ENCODE assay signal across 22 cellular contexts in genomic region chr15:31485431-31485830, GRCh38.
A peak's percentile ranks its signal among the peaks of the same experiment; 100 is the strongest.
DNase-seq lines count a peak whose midpoint lies in the region; ATAC-seq and TF ChIP-seq lines count a peak whose summit lies in the region.
"Had no signal": no experiment of that assay in that cellular context is flagged by ENCODE, and none has a peak within 500 bp of the region (broad histone marks: within the 10 kb centered on the region; RNA-seq: fewer than 3 reads in every experiment).

No MANE protein-coding gene starts in this region.

- peaks cover 82% of the 10 kb centered on the region for H3K4me1 Mint-ChIP-seq in activated CD4-positive, alpha-beta T cell treated with anti-CD3 and anti-CD28 coated beads, Interleukin-2, amount 10 ng/mL, durations not matched to agents 7 days and 5 days
- peaks cover 69% of the 10 kb centered on the region for H3K4me1 Mint-ChIP-seq in activated CD8-positive, alpha-beta T cell treated with anti-CD3 and anti-CD28 coated beads for 36 hours (ENCODE audit: low read depth)

- ATAC-seq in activated CD8-positive, alpha-beta T cell treated with anti-CD3 and anti-CD28 coated beads for 36 hours: no peak
- ATAC-seq in foreskin keratinocyte: no peak
- ATAC-seq in HG03460 (IDR thresholded peaks at IDR 0.05; ENCODE audit: unreplicated experiment): no peak
- ATAC-seq: A549 had no signal

- peaks cover 36% of the 10 kb centered on the region for H3K27me3 ChIP-seq in foreskin keratinocyte
- H3K27me3 ChIP-seq: uterus had no signal

- TF ChIP-seq CTCF in activated CD8-positive, alpha-beta T cell treated with anti-CD3 and anti-CD28 coated beads for 36 hours (IDR thresholded peaks at IDR 0.05): no peak
- no peak for TF ChIP-seq CTCF in foreskin keratinocyte (conservative IDR thresholded peaks at IDR 0.05)

- peak overlapping the region; percentile 13 for H3K27ac Mint-ChIP-seq in activated CD4-positive, alpha-beta T cell treated with anti-CD3 and anti-CD28 coated beads, Interleukin-2, amount 10 ng/mL, durations not matched to agents 7 days and 5 days
- H3K27ac Mint-ChIP-seq in activated CD8-positive, alpha-beta T cell treated with anti-CD3 and anti-CD28 coated beads for 36 hours: no peak overlapping the region
- H3K27ac Mint-ChIP-seq: activated naive CD4-positive, alpha-beta T cell treated with anti-CD3 and anti-CD28 coated beads for 36 hours had no signal

- no peak for DNase-seq in activated CD4-positive, alpha-beta T cell treated with anti-CD3 and anti-CD28 coated beads, Interleukin-2, amount 10 ng/mL, durations not matched to agents 7 days and 5 days
- no peak for DNase-seq in activated CD4-positive, alpha-beta T cell treated with anti-CD3 and anti-CD28 coated beads for 48 hours
- no peak for DNase-seq in activated CD8-positive, alpha-beta T cell treated with anti-CD3 and anti-CD28 coated beads for 36 hours
- DNase-seq in foreskin keratinocyte: no peak
- peak; percentile 22 for DNase-seq in stimulated activated CD8-positive, alpha-beta memory T cell treated with anti-CD3 and anti-CD28 coated beads, Interleukin-4, amount 100 ng/mL, for 48 hours
- DNase-seq in NCI-H2227 treated with DMSO at 0.1 percent for 48 hours (lab: John Stamatoyannopoulos, UW): no peak
- DNase-seq in DMS 273 treated with DMSO at 0.1 percent for 48 hours (lab: John Stamatoyannopoulos, UW): no peak
- DNase-seq: activated CD4-positive, alpha-beta T cell treated with anti-CD3 and anti-CD28 coated beads, Interleukin-2, amount 50 U/mL, for 4 hours; activated naive CD4-positive, alpha-beta T cell treated with anti-CD3 and anti-CD28 coated beads for 36 hours; DND-41; glutamatergic neuron; KG1; MM.1S; NCI-H1417 treated with DMSO at 0.1 percent for 48 hours; NCI-H510A; occipital lobe; small intestine; stimulated activated CD4-positive, alpha-beta T cell treated with anti-CD3 and anti-CD28 coated beads, Interleukin-1b, Interleukin-23, amount 100 ng/mL, for 48 hours had no signal

- intact Hi-C loops in activated CD8-positive, alpha-beta T cell treated with anti-CD3 and anti-CD28 coated beads for 36 hours (cut with micrococcal nuclease): loop anchor here (5.0 kb wide), 2 partner anchors 118 to 283 kb away; no protein-coding TSS in a partner anchor

- no peaks in the 10 kb centered on the region for H3K9me3 Mint-ChIP-seq in activated CD4-positive, alpha-beta T cell treated with anti-CD3 and anti-CD28 coated beads, Interleukin-2, amount 10 ng/mL, durations not matched to agents 7 days and 5 days
- H3K9me3 Mint-ChIP-seq in activated CD8-positive, alpha-beta T cell treated with anti-CD3 and anti-CD28 coated beads for 36 hours: no peaks in the 10 kb centered on the region
- H3K9me3 Mint-ChIP-seq: activated naive CD4-positive, alpha-beta T cell treated with anti-CD3 and anti-CD28 coated beads for 36 hours had no signal

- H3K27ac ChIP-seq in foreskin keratinocyte: peak overlapping the region; percentile 32
- H3K27ac ChIP-seq: A549, SJSA1, uterus had no signal

- H3K4me1 ChIP-seq in foreskin keratinocyte: peaks cover 8% of the 10 kb centered on the region

- CTCF ChIA-PET in activated CD4-positive, alpha-beta T cell treated with anti-CD3 and anti-CD28 coated beads, Interleukin-2, amount 10 ng/mL, durations not matched to agents 7 days and 5 days (lab: Charles Lee): interaction anchor here (0.8 to 3.9 kb wide), 4 partner anchors 10 to 294 kb away, joined by 3 to 37 read pairs (median 7); no protein-coding TSS in a partner anchor
- CTCF ChIA-PET in activated CD8-positive, alpha-beta T cell treated with anti-CD3 and anti-CD28 coated beads for 36 hours (lab: Charles Lee): interaction anchor here (2.9 to 6.4 kb wide), 2 partner anchors 47 to 48 kb away, joined by 15 to 265 read pairs; no protein-coding TSS in a partner anchor

- H3K4me3 Mint-ChIP-seq in activated CD4-positive, alpha-beta T cell treated with anti-CD3 and anti-CD28 coated beads, Interleukin-2, amount 10 ng/mL, durations not matched to agents 7 days and 5 days: peak overlapping the region; percentile 13
- peak overlapping the region; percentile 30 for H3K4me3 Mint-ChIP-seq in activated CD8-positive, alpha-beta T cell treated with anti-CD3 and anti-CD28 coated beads for 36 hours

- POLR2A ChIA-PET in activated CD4-positive, alpha-beta T cell treated with anti-CD3 and anti-CD28 coated beads, Interleukin-2, amount 10 ng/mL, durations not matched to agents 7 days and 5 days (lab: Charles Lee): no interaction called here
- POLR2A ChIA-PET in activated CD8-positive, alpha-beta T cell treated with anti-CD3 and anti-CD28 coated beads for 36 hours (lab: Charles Lee): interaction anchor here (1.7 to 7.0 kb wide), 3 partner anchors 48 to 140 kb away, joined by 4 to 96 read pairs (median 30); no protein-coding TSS in a partner anchor

- H3K27me3 Mint-ChIP-seq in activated CD4-positive, alpha-beta T cell treated with anti-CD3 and anti-CD28 coated beads, Interleukin-2, amount 10 ng/mL, durations not matched to agents 7 days and 5 days: peaks cover 2% of the 10 kb centered on the region
- no peaks in the 10 kb centered on the region for H3K27me3 Mint-ChIP-seq in activated CD8-positive, alpha-beta T cell treated with anti-CD3 and anti-CD28 coated beads for 36 hours

- H3K36me3 Mint-ChIP-seq in activated CD4-positive, alpha-beta T cell treated with anti-CD3 and anti-CD28 coated beads, Interleukin-2, amount 10 ng/mL, durations not matched to agents 7 days and 5 days (ENCODE audit: low read depth): peaks cover 14% of the 10 kb centered on the region
- peaks cover 37% of the 10 kb centered on the region for H3K36me3 Mint-ChIP-seq in activated CD8-positive, alpha-beta T cell treated with anti-CD3 and anti-CD28 coated beads for 36 hours (ENCODE audit: low read depth)
